1 cellular context compared by ENCODE assay signal in the genomic region with DNA sequence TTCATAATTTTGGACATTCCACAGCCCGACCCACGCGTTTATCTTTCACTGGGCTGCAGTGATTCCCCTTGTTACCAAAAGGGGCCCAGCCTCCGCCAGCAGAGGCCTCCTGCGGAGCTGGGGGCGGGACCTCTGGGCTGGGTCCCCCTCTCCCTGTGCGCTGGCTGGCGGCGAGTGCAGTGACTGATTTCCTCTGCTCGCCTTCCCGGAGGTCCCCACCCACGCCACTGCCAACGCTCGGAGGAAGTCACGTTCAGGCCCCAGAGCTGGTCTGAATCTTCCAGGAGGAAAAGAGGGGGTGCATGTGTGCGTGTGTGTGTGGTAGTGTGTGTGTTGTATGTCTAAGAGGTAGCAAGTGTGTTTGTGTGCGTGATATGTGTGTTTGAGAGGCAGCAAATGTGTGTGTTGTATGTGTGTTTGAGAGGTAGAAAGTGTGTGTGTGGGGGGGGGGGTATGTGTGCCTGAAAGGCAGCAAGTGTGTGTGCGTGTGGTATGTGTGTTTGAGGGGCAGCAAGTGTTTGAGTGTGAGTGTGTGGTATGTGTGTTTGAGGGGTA.
TF ChIP-seq lines count a peak whose summit lies in the region.

No MANE protein-coding gene starts in this region.

TF ChIP-seq in SK-N-SH, 30 proteins besides CTCF, POLR2A, EP300 and RAD21 (continued from another document):
- TF ChIP-seq, protein P1, sequence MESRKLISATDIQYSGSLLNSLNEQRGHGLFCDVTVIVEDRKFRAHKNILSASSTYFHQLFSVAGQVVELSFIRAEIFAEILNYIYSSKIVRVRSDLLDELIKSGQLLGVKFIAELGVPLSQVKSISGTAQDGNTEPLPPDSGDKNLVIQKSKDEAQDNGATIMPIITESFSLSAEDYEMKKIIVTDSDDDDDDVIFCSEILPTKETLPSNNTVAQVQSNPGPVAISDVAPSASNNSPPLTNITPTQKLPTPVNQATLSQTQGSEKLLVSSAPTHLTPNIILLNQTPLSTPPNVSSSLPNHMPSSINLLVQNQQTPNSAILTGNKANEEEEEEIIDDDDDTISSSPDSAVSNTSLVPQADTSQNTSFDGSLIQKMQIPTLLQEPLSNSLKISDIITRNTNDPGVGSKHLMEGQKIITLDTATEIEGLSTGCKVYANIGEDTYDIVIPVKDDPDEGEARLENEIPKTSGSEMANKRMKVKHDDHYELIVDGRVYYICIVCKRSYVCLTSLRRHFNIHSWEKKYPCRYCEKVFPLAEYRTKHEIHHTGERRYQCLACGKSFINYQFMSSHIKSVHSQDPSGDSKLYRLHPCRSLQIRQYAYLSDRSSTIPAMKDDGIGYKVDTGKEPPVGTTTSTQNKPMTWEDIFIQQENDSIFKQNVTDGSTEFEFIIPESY (IDR thresholded peaks at IDR 0.05; ENCODE audit: borderline replicate concordance, low read depth) = no peak
- TF ChIP-seq TAF1 (IDR thresholded peaks at IDR 0.05; ENCODE audit: borderline replicate concordance, low read depth, low read length) = no peak
- TF ChIP-seq, protein P2, sequence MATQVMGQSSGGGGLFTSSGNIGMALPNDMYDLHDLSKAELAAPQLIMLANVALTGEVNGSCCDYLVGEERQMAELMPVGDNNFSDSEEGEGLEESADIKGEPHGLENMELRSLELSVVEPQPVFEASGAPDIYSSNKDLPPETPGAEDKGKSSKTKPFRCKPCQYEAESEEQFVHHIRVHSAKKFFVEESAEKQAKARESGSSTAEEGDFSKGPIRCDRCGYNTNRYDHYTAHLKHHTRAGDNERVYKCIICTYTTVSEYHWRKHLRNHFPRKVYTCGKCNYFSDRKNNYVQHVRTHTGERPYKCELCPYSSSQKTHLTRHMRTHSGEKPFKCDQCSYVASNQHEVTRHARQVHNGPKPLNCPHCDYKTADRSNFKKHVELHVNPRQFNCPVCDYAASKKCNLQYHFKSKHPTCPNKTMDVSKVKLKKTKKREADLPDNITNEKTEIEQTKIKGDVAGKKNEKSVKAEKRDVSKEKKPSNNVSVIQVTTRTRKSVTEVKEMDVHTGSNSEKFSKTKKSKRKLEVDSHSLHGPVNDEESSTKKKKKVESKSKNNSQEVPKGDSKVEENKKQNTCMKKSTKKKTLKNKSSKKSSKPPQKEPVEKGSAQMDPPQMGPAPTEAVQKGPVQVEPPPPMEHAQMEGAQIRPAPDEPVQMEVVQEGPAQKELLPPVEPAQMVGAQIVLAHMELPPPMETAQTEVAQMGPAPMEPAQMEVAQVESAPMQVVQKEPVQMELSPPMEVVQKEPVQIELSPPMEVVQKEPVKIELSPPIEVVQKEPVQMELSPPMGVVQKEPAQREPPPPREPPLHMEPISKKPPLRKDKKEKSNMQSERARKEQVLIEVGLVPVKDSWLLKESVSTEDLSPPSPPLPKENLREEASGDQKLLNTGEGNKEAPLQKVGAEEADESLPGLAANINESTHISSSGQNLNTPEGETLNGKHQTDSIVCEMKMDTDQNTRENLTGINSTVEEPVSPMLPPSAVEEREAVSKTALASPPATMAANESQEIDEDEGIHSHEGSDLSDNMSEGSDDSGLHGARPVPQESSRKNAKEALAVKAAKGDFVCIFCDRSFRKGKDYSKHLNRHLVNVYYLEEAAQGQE (IDR thresholded peaks at IDR 0.05; ENCODE audit: low read depth, low read length) = no peak
- no peak for TF ChIP-seq YY1 (IDR thresholded peaks at IDR 0.05; ENCODE audit: low read depth)
- TF ChIP-seq TEAD4 (IDR thresholded peaks at IDR 0.05; ENCODE audit: borderline replicate concordance, insufficient read depth) = no peak
- TF ChIP-seq SMC3 (IDR thresholded peaks at IDR 0.05; ENCODE audit: low read depth, low read length) = no peak
- TF ChIP-seq RFX5 (IDR thresholded peaks at IDR 0.05; ENCODE audit: low read length) = no peak
- no peak for TF ChIP-seq FOSL2 (IDR thresholded peaks at IDR 0.05; ENCODE audit: borderline replicate concordance, low read depth)
- no peak for TF ChIP-seq NFIC (IDR thresholded peaks at IDR 0.05; ENCODE audit: borderline replicate concordance)
- no peak for TF ChIP-seq POLR2AphosphoS5 (IDR thresholded peaks at IDR 0.05; ENCODE audit: low read depth, low read length)
